Comparison of ENCODE assay signal across 12 cellular contexts in the genomic region with DNA sequence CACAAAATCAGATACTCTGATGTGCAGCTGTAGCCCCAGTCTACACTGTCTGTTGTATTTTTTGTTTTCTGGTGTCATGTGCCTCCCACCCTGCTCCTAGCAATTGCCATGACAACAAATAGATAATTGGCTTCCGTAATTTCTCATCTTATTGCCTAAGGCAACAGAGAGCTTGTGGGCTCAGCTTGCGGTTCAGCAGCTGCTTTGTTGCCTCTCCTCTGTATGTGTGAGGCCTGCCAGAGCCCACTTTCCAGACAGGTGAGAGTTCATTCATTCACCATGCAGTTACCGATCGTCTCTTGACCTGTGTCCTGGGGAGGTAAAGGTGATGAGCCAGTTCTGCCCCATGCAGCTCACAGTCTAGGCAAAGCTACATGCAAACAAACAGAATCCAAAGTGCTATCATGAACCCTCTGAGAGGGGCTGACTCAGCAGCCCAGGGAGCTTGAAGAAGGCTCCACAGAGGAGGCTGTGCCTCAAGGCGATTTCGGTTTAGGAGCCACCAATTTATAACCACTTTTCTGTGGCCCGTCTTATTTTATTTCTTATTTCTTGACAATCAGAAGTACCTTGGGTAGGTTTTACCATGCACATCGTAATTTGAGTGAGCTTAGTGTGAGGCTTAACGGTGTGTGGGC. TPM values are rescaled to one million over a fixed set of nuclear protein-coding genes. Genes with fewer than 3 reads are reported as not detected.
DNase-seq lines count a peak whose midpoint lies in the region; ATAC-seq and TF ChIP-seq lines count a peak whose summit lies in the region.
"Had no signal": no experiment of that assay in that cellular context is flagged by ENCODE, and none has a peak within 500 bp of the region (broad histone marks: within the 10 kb centered on the region; RNA-seq: fewer than 3 reads in every experiment).

No MANE protein-coding gene starts in this region.

- intact Hi-C loops in activated naive CD4-positive, alpha-beta T cell treated with anti-CD3 and anti-CD28 coated beads for 36 hours (cut with micrococcal nuclease): no loop called here
- intact Hi-C loops in activated T-helper 2 cell treated with anti-CD3 and anti-CD28 coated beads, Interferon-gamma antibody, Interleukin-2, Interleukin-4, amounts not matched to agents 10 μg/mL and 5 μg/mL and 100 μg/mL, durations not matched to agents 14 hours and 24 hours and 36 hours (cut with micrococcal nuclease): no loop called here

- H3K27me3 Mint-ChIP-seq in activated naive CD4-positive, alpha-beta T cell treated with anti-CD3 and anti-CD28 coated beads for 36 hours (ENCODE audit: low read depth): no peaks in the 10 kb centered on the region
- no peaks in the 10 kb centered on the region for H3K27me3 Mint-ChIP-seq in activated T-helper 2 cell treated with anti-CD3 and anti-CD28 coated beads, Interferon-gamma antibody, Interleukin-2, Interleukin-4, amounts not matched to agents 10 μg/mL and 5 μg/mL and 100 μg/mL, durations not matched to agents 14 hours and 24 hours and 36 hours (ENCODE audit: low read depth)
- no peaks in the 10 kb centered on the region for H3K27me3 Mint-ChIP-seq in type B pancreatic cell
- H3K27me3 Mint-ChIP-seq: B cell had no signal

- no peak for TF ChIP-seq CTCF in type B pancreatic cell (conservative IDR thresholded peaks at IDR 0.05)

- H3K36me3 Mint-ChIP-seq in activated naive CD4-positive, alpha-beta T cell treated with anti-CD3 and anti-CD28 coated beads for 36 hours (ENCODE audit: low read depth): peaks cover 28% of the 10 kb centered on the region
- peaks cover 65% of the 10 kb centered on the region for H3K36me3 Mint-ChIP-seq in activated T-helper 2 cell treated with anti-CD3 and anti-CD28 coated beads, Interferon-gamma antibody, Interleukin-2, Interleukin-4, amounts not matched to agents 10 μg/mL and 5 μg/mL and 100 μg/mL, durations not matched to agents 14 hours and 24 hours and 36 hours (ENCODE audit: low read depth)
- peaks cover 21% of the 10 kb centered on the region for H3K36me3 Mint-ChIP-seq in type B pancreatic cell

- H3K4me1 Mint-ChIP-seq in activated naive CD4-positive, alpha-beta T cell treated with anti-CD3 and anti-CD28 coated beads for 36 hours (ENCODE audit: low read depth): peaks cover 34% of the 10 kb centered on the region
- H3K4me1 Mint-ChIP-seq in activated T-helper 2 cell treated with anti-CD3 and anti-CD28 coated beads, Interferon-gamma antibody, Interleukin-2, Interleukin-4, amounts not matched to agents 10 μg/mL and 5 μg/mL and 100 μg/mL, durations not matched to agents 14 hours and 24 hours and 36 hours (ENCODE audit: low read depth): peaks cover 25% of the 10 kb centered on the region
- peaks cover 16% of the 10 kb centered on the region for H3K4me1 Mint-ChIP-seq in type B pancreatic cell (ENCODE audit: unreplicated experiment)

- CTCF ChIA-PET in activated naive CD4-positive, alpha-beta T cell treated with anti-CD3 and anti-CD28 coated beads for 36 hours (lab: Charles Lee): interaction anchor here (0.6 to 0.8 kb wide), 2 partner anchors 11 to 38 kb away, joined by 4 to 5 read pairs; no protein-coding TSS in a partner anchor

- H3K4me3 Mint-ChIP-seq in activated naive CD4-positive, alpha-beta T cell treated with anti-CD3 and anti-CD28 coated beads for 36 hours: no peak overlapping the region
- H3K4me3 Mint-ChIP-seq in activated T-helper 2 cell treated with anti-CD3 and anti-CD28 coated beads, Interferon-gamma antibody, Interleukin-2, Interleukin-4, amounts not matched to agents 10 μg/mL and 5 μg/mL and 100 μg/mL, durations not matched to agents 14 hours and 24 hours and 36 hours (ENCODE audit: low read depth): no peak overlapping the region
- peak overlapping the region; percentile 14 for H3K4me3 Mint-ChIP-seq in type B pancreatic cell
- H3K4me3 Mint-ChIP-seq: B cell had no signal

- H3K9me3 Mint-ChIP-seq in activated naive CD4-positive, alpha-beta T cell treated with anti-CD3 and anti-CD28 coated beads for 36 hours: no peaks in the 10 kb centered on the region
- no peaks in the 10 kb centered on the region for H3K9me3 Mint-ChIP-seq in activated T-helper 2 cell treated with anti-CD3 and anti-CD28 coated beads, Interferon-gamma antibody, Interleukin-2, Interleukin-4, amounts not matched to agents 10 μg/mL and 5 μg/mL and 100 μg/mL, durations not matched to agents 14 hours and 24 hours and 36 hours
- no peaks in the 10 kb centered on the region for H3K9me3 Mint-ChIP-seq in type B pancreatic cell

- DNase-seq in activated naive CD4-positive, alpha-beta T cell treated with anti-CD3 and anti-CD28 coated beads for 36 hours: no peak
- no peak for DNase-seq in activated naive CD4-positive, alpha-beta T cell (lab: John Stamatoyannopoulos, UW)
- DNase-seq in NCI-H2196 treated with DMSO at 0.1 percent for 48 hours (lab: John Stamatoyannopoulos, UW; ENCODE audit: unreplicated experiment): peak; percentile 46
- no peak for DNase-seq in activated T-helper 2 cell treated with anti-CD3 and anti-CD28 coated beads, Interferon-gamma antibody, Interleukin-2, Interleukin-4, amounts not matched to agents 10 μg/mL and 5 μg/mL and 100 μg/mL, durations not matched to agents 14 hours and 24 hours and 36 hours (ENCODE audit: low spot score)
- DNase-seq in type B pancreatic cell (ENCODE audit: extremely low spot score, unreplicated experiment): no peak
- DNase-seq: KG1; left ventricle myocardium inferior; stimulated activated CD4-positive, alpha-beta T cell treated with anti-CD3 and anti-CD28 coated beads, Interleukin-4, amount 100 ng/mL, for 1 hour had no signal

- peak overlapping the region; percentile 25 for H3K27ac Mint-ChIP-seq in activated naive CD4-positive, alpha-beta T cell treated with anti-CD3 and anti-CD28 coated beads for 36 hours
- H3K27ac Mint-ChIP-seq in activated T-helper 2 cell treated with anti-CD3 and anti-CD28 coated beads, Interferon-gamma antibody, Interleukin-2, Interleukin-4, amounts not matched to agents 10 μg/mL and 5 μg/mL and 100 μg/mL, durations not matched to agents 14 hours and 24 hours and 36 hours: peak overlapping the region; percentile 29
- peak overlapping the region; percentile 48 for H3K27ac Mint-ChIP-seq in type B pancreatic cell
- H3K27ac Mint-ChIP-seq: B cell had no signal

- ATAC-seq in GM21825 (IDR thresholded peaks at IDR 0.05; ENCODE audit: unreplicated experiment) (no peak), HG02759 (IDR thresholded peaks at IDR 0.05; ENCODE audit: unreplicated experiment) (no peak), GM21619 (IDR thresholded peaks at IDR 0.05; ENCODE audit: unreplicated experiment) (no peak)

RNA-seq across cellular contexts. Expression of gene LGALS8, which starts 12.0 kb away (rescaled TPM):
- total RNA-seq in activated naive CD4-positive, alpha-beta T cell treated with anti-CD3 and anti-CD28 coated beads for 36 hours: 10 to 100 TPM; 78.6 to 89.4 TPM
- total RNA-seq in activated T-helper 2 cell treated with anti-CD3 and anti-CD28 coated beads, Interferon-gamma antibody, Interleukin-2, Interleukin-4, amounts not matched to agents 10 μg/mL and 5 μg/mL and 100 μg/mL, durations not matched to agents 14 hours and 24 hours and 36 hours: 70.9 and 74.8 TPM in 2 replicates
- 42.4 and 87.4 TPM in 2 replicates for total RNA-seq in type B pancreatic cell (ENCODE audit: low replicate concordance)
